8 cellular contexts compared by ENCODE assay signal in genomic region chr12:52147367-52147972, GRCh38. TPM values are rescaled to one million over a fixed set of nuclear protein-coding genes. Genes with fewer than 3 reads are reported as not detected.
DNase-seq lines count a peak whose midpoint lies in the region; ATAC-seq and TF ChIP-seq lines count a peak whose summit lies in the region.

No MANE protein-coding gene starts in this region.

- H3K27ac ChIP-seq in H9 (ENCODE audit: insufficient read length, low read depth, low read length) (no peak overlapping the region), adrenal gland (peak overlapping the region in 1 of 5 donors; percentile 78), right atrium auricular region (peak overlapping the region; percentile 75 to 82), spleen (peak overlapping the region in 1 of 8 donors; percentile 38)

- H4K5ac ChIP-seq in H9 (ENCODE audit: insufficient read length, low read depth, low read length), result no peak overlapping the region

- no peaks in the 10 kb centered on the region for H4K20me1 ChIP-seq in H9 (ENCODE audit: control insufficient read depth, insufficient read depth, insufficient read length)

- no peaks in the 10 kb centered on the region for H3K36me3 Mint-ChIP-seq in H9 (ENCODE audit: insufficient read depth in 1 of 3, low read depth in 3 of 3)
- no peaks in the 10 kb centered on the region for H3K36me3 Mint-ChIP-seq in WTC11

- ATAC-seq in GM19023 (IDR thresholded peaks at IDR 0.05; ENCODE audit: unreplicated experiment) (no peak), HG02870 (IDR thresholded peaks at IDR 0.05; ENCODE audit: unreplicated experiment) (no peak), WTC11 (no peak)

- no peaks in the 10 kb centered on the region; a peak in 1 of 5 replicates for H3K9me3 Mint-ChIP-seq in H9
- H3K9me3 Mint-ChIP-seq in WTC11, result no peaks in the 10 kb centered on the region

- H2BK15ac ChIP-seq in H9 (ENCODE audit: low read depth, low read length), result no peak overlapping the region

- DNase-seq in H9 (peak; percentile 60), adrenal gland (peak; percentile 87 to 98 (median 95)), right atrium auricular region (ENCODE audit: low spot score) (peak; percentile 98), spleen (peak; percentile 76), NCI-H524 (lab: John Stamatoyannopoulos, UW) (no peak), WTC11 (ENCODE audit: low spot score) (no peak)

- peak overlapping the region; percentile 54 for H4K91ac ChIP-seq in H9 (ENCODE audit: insufficient read length, low read depth, low read length)

- no peak overlapping the region for H2AK5ac ChIP-seq in H9 (ENCODE audit: insufficient read length, low read length)

- no peak overlapping the region for H4K8ac ChIP-seq in H9 (replicated peaks; ENCODE audit: insufficient read length, low read depth, low read length)

- no peak overlapping the region for H3K4me2 ChIP-seq in H9 (ENCODE audit: insufficient read depth, insufficient read length, low read length)

- H3T11ph ChIP-seq in H9 (ENCODE audit: low read length), result no peak overlapping the region

- H3K4me1 ChIP-seq in H9 (ENCODE audit: insufficient read depth, low read length), result peaks cover 3% of the 10 kb centered on the region; the same call in 1 of the 2 replicates
- H3K4me1 ChIP-seq in adrenal gland (replicated peaks in 1 of 2), result peaks cover 3 to 9% of the 10 kb centered on the region in 2 donors
- H3K4me1 ChIP-seq in right atrium auricular region, result peaks cover 0 to 52% of the 10 kb centered on the region in 2 donors
- peaks cover 3 to 29% (median 18%) of the 10 kb centered on the region in 6 donors for H3K4me1 ChIP-seq in spleen

- no peak overlapping the region for H2BK20ac ChIP-seq in H9 (ENCODE audit: low read depth, low read length, poor library complexity, severe bottlenecking)

- H3K14ac ChIP-seq in H9 (ENCODE audit: insufficient read depth, low read length), result peak overlapping the region; percentile 44; the same call in 1 of the 2 replicates

- CTCF ChIA-PET in WTC11 (lab: Charles Lee), result interaction anchor here (0.6 to 3.3 kb wide), 20 partner anchors 10 to 225 kb away, joined by 3 to 29 read pairs (median 4); partner anchors contain the start of gene NR4A1

- no peak overlapping the region for H3K56ac ChIP-seq in H9 (ENCODE audit: insufficient read length, low read depth, low read length)

- H2BK5ac ChIP-seq in H9 (ENCODE audit: insufficient read length, low read length), result no peak overlapping the region

- intact Hi-C loops in adrenal gland (cut with DNase I), result loop anchor here (10.0 kb wide), 2 partner anchors 727 to 837 kb away; no protein-coding TSS in a partner anchor
- intact Hi-C loops in spleen (cut with DNase I; ENCODE audit: low total_unique reads), result no loop called here

- no peak overlapping the region for H2AFZ ChIP-seq in H9 (ENCODE audit: low read length)

- H2BK12ac ChIP-seq in H9 (ENCODE audit: insufficient read length, low read depth, low read length), result no peak overlapping the region

- no peaks in the 10 kb centered on the region for H3K79me2 ChIP-seq in H9 (ENCODE audit: insufficient read depth, low read length)

- H3K23me2 ChIP-seq in H9 (ENCODE audit: insufficient read length, low read depth, low read length, poor library complexity, severe bottlenecking), result no peaks in the 10 kb centered on the region

- H2BK120ac ChIP-seq in H9 (ENCODE audit: low read depth, low read length, poor library complexity, severe bottlenecking), result no peak overlapping the region

- H3K18ac ChIP-seq in H9 (ENCODE audit: insufficient read length, low read depth, low read length), result peak overlapping the region; percentile 61

- no peaks in the 10 kb centered on the region; the same call in 1 of the 2 replicates for H3K27me3 Mint-ChIP-seq in H9 (ENCODE audit: low read depth)
- no peaks in the 10 kb centered on the region for H3K27me3 Mint-ChIP-seq in WTC11 (ENCODE audit: low read depth)

- no peak for TF ChIP-seq CTCF in H9 (conservative IDR thresholded peaks at IDR 0.05)
- TF ChIP-seq CTCF in adrenal gland (IDR thresholded peaks at IDR 0.05), result no peak
- no peak for TF ChIP-seq CTCF in right atrium auricular region (IDR thresholded peaks at IDR 0.05)
- no peak for TF ChIP-seq CTCF in spleen (IDR thresholded peaks at IDR 0.05 in 8 of 11, conservative IDR thresholded peaks at IDR 0.05 in 3 of 11)
- no peak for TF ChIP-seq CTCF in WTC11 (IDR thresholded peaks at IDR 0.05)

- H3K36me3 ChIP-seq in adrenal gland (replicated peaks in 1 of 2) (no peaks in the 10 kb centered on the region), right atrium auricular region (no peaks in the 10 kb centered on the region), spleen (no peaks in the 10 kb centered on the region)

- H3K4ac ChIP-seq in H9 (ENCODE audit: low read depth, low read length), result peak overlapping the region; percentile 49; the same call in 1 of the 2 replicates

- POLR2A ChIA-PET in WTC11 (lab: Charles Lee), result interaction anchor here (0.8 kb wide), 1 partner anchor 22 kb away, joined by 3 read pairs; no protein-coding TSS in a partner anchor

- no peaks in the 10 kb centered on the region for H3K79me1 ChIP-seq in H9 (ENCODE audit: insufficient read depth, low read depth, low read length, poor library complexity, severe bottlenecking)

- no CpG with 5 or more reads among the region's 17 CpGs for WGBS in H9 (ENCODE audit: extremely low coverage, insufficient read length, low lambda C conversion rate)
- 52 to 70% (median 55%) methylated on average over 3 to 17 of the region's 17 CpGs for whole genome bisulfite sequencing in adrenal gland, 4 donors
- WGBS in spleen, 5 donors, result 71 to 87% (median 82%) methylated on average over 6 to 17 of the region's 17 CpGs

- H3K9ac ChIP-seq in H9 (ENCODE audit: extremely low read depth, insufficient read length, low read length), result no peak overlapping the region

- H3K27me3 ChIP-seq in H9 (ENCODE audit: insufficient read depth, low read length) (no peaks in the 10 kb centered on the region), adrenal gland (no peaks in the 10 kb centered on the region), right atrium auricular region (no peaks in the 10 kb centered on the region), spleen (replicated peaks in 1 of 7) (peaks cover 0 to 14% (median 9%) of the 10 kb centered on the region in 7 donors)

- TF ChIP-seq POLR2A in adrenal gland (IDR thresholded peaks at IDR 0.05) (peak in 1 of 2 donors; percentile 39), spleen (IDR thresholded peaks at IDR 0.05) (no peak)

- H3K9me3 ChIP-seq in H9 (ENCODE audit: control insufficient read depth, low read depth, low read length) (no peaks in the 10 kb centered on the region), adrenal gland (replicated peaks in 1 of 3) (no peaks in the 10 kb centered on the region), right atrium auricular region (no peaks in the 10 kb centered on the region), spleen (no peaks in the 10 kb centered on the region)

- H3K4me3 Mint-ChIP-seq in H9 (no peak overlapping the region), WTC11 (no peak overlapping the region)

- H3K4me1 Mint-ChIP-seq in H9, result peaks cover 22 to 47% of the 10 kb centered on the region in 2 experiments
- H3K4me1 Mint-ChIP-seq in WTC11, result peaks cover 33% of the 10 kb centered on the region

- H3K23ac ChIP-seq in H9 (ENCODE audit: insufficient read length, low read depth, low read length), result no peak overlapping the region

- peak overlapping the region in 2 of 3 experiments; percentile 40 to 87; a peak in 2 of 7 replicates for H3K27ac Mint-ChIP-seq in H9
- no peak overlapping the region for H3K27ac Mint-ChIP-seq in WTC11

- H3K4me3 ChIP-seq in adrenal gland, result no peak overlapping the region
- no peak overlapping the region for H3K4me3 ChIP-seq in right atrium auricular region
- H3K4me3 ChIP-seq in spleen, result no peak overlapping the region

TF ChIP-seq in WTC11, 78 proteins besides CTCF, POLR2A, EP300 and RAD21:
- TF ChIP-seq ESRRA (CRISPR knock-in tag; IDR thresholded peaks at IDR 0.05; ENCODE audit: borderline replicate concordance) (no peak), HMGA2 (CRISPR knock-in tag; IDR thresholded peaks at IDR 0.05) (no peak), FOXK1 (CRISPR knock-in tag; IDR thresholded peaks at IDR 0.05) (no peak), PRRX2 (CRISPR knock-in tag; IDR thresholded peaks at IDR 0.05) (no peak), ATF2 (CRISPR knock-in tag; IDR thresholded peaks at IDR 0.05; ENCODE audit: borderline replicate concordance, low read depth) (no peak), ZNF512 (CRISPR knock-in tag; IDR thresholded peaks at IDR 0.05; ENCODE audit: borderline replicate concordance) (no peak), ZNF671 (CRISPR knock-in tag; IDR thresholded peaks at IDR 0.05) (no peak)

RNA-seq across cellular contexts. Expression of gene KRT80, which starts 44.3 kb away (rescaled TPM):
- total RNA-seq in H9 (2021), result 0.07 TPM in 1 of 2 replicates, not detected in the other
- total RNA-seq in adrenal gland, result 10 to 100 TPM in 1 of 8 donors, 1 to 10 TPM in 6, under 1 TPM in 1; 0.95 to 14.6 (median 6.3) TPM
- 1 to 10 TPM; 1.8 to 8.8 (median 2.5) TPM for polyA plus RNA-seq in adrenal gland
- 1 to 10 TPM in 1 of 2 donors, under 1 TPM in 1; 0.30 to 1.5 TPM for total RNA-seq in right atrium auricular region
- under 1 TPM in 2 of 7 donors, not detected in 5; 0.17 to 0.37 TPM for total RNA-seq in spleen
- under 1 TPM in 1 of 3 donors, not detected in 2; 0.03 TPM for polyA plus RNA-seq in spleen
- 0.09 to 0.11 TPM (median 0.11 TPM) in 3 replicates for total RNA-seq in WTC11 (2021)

Comparison
In these comparisons a context has a peak if more than half of its experiments do, and no peak if none do; other contexts are left out.
1. DNase-seq: peak in H9 (single experiment), adrenal gland (7 of 7), right atrium auricular region (single experiment) and spleen (single experiment); none in NCI-H524 (0 of 2) and WTC11 (single experiment).